32 cellular contexts compared by ENCODE assay signal in genomic region chr18:911025-911424, GRCh38. TPM values are rescaled to one million over a fixed set of nuclear protein-coding genes. Genes with fewer than 3 reads are reported as not detected.
"Had no signal": no experiment of that assay in that cellular context is flagged by ENCODE, and none has a peak within 500 bp of the region (broad histone marks: within the 10 kb centered on the region; RNA-seq: fewer than 3 reads in every experiment).

No MANE protein-coding gene starts in this region.

- DNase-seq: activated CD4-positive, alpha-beta T cell treated with anti-CD3 and anti-CD28 coated beads for 4 hours; activated CD4-positive, alpha-beta T cell treated with anti-CD3 and anti-CD28 coated beads, Interleukin-2, amount 50 U/mL, for 48 hours; activated CD8-positive, alpha-beta memory T cell treated with anti-CD3 and anti-CD28 coated beads for 24 hours; activated effector memory CD4-positive, alpha-beta T cell treated with anti-CD3 and anti-CD28 coated beads, Interleukin-2, amount 50 U/mL, for 16 hours; activated naive CD4-positive, alpha-beta T cell treated with anti-CD3 and anti-CD28 coated beads for 36 hours; activated naive CD8-positive, alpha-beta T cell treated with anti-CD3 and anti-CD28 coated beads for 36 hours; activated T-cell treated with anti-CD3 and anti-CD28 coated beads, Interleukin-2, amount 50 U/mL, for 1 hour; adrenal gland; central memory CD4-positive, alpha-beta T cell; esophagus squamous epithelium; foreskin melanocyte; left lung; lower lobe of right lung; mesenchymal stem cell; mucosa of descending colon; nephron progenitor cell; ovary; stimulated activated CD4-positive, alpha-beta T cell treated with anti-CD3 and anti-CD28 coated beads, Interleukin-4, amount 100 ng/mL, for 24 hours; T-helper 17 cell; T1000; trophoblast cell had no signal

- H3K27ac ChIP-seq: adrenal gland, esophagus squamous epithelium, left lung, lower lobe of right lung, neutrophil, ovary, skin epidermis, thoracic aorta had no signal

- H3K9me3 Mint-ChIP-seq: activated naive CD4-positive, alpha-beta T cell treated with anti-CD3 and anti-CD28 coated beads for 36 hours; activated naive CD8-positive, alpha-beta T cell treated with anti-CD3 and anti-CD28 coated beads for 36 hours; activated T-helper 1 cell treated with anti-CD3 and anti-CD28 coated beads, Interleukin-12 subunit alpha, Interleukin-12 subunit beta, Interleukin-2, Interleukin-4 antibody, amounts not matched to agents 30 ng/mL and 10 ng/mL and 1 ng/mL, durations not matched to agents 14 hours and 24 hours and 36 hours; nephron progenitor cell; stimulated activated effector memory CD8-positive, alpha-beta T cell treated with anti-CD3 and anti-CD28 coated beads, Interleukin-12 subunit alpha, Interleukin-12 subunit beta, amount 100 ng/mL, for 72 hours; stimulated activated naive CD8-positive, alpha-beta T cell treated with anti-CD3 and anti-CD28 coated beads, Interleukin-15, Interleukin-2, amounts not matched to agents 100 ng/mL and 50 ng/mL, for 24 hours had no signal

- H3K9me3 ChIP-seq: adrenal gland, esophagus squamous epithelium, left lung, lower lobe of right lung, mucosa of descending colon, neutrophil, ovary, thoracic aorta had no signal

- H3K27me3 ChIP-seq: ovary had no signal

- H3K36me3 Mint-ChIP-seq: activated naive CD8-positive, alpha-beta T cell treated with anti-CD3 and anti-CD28 coated beads for 36 hours; stimulated activated effector memory CD8-positive, alpha-beta T cell treated with anti-CD3 and anti-CD28 coated beads, Interleukin-12 subunit alpha, Interleukin-12 subunit beta, amount 100 ng/mL, for 72 hours had no signal

- ATAC-seq: left lung; lower lobe of right lung; mucosa of descending colon; sciatic nerve; stimulated activated effector memory CD8-positive, alpha-beta T cell treated with anti-CD3 and anti-CD28 coated beads, Interleukin-12 subunit alpha, Interleukin-12 subunit beta, amount 100 ng/mL, for 72 hours; T-helper 17 cell had no signal

- H3K27ac Mint-ChIP-seq: activated naive CD4-positive, alpha-beta T cell treated with anti-CD3 and anti-CD28 coated beads for 36 hours; activated naive CD8-positive, alpha-beta T cell treated with anti-CD3 and anti-CD28 coated beads for 36 hours; activated T-helper 1 cell treated with anti-CD3 and anti-CD28 coated beads, Interleukin-12 subunit alpha, Interleukin-12 subunit beta, Interleukin-2, Interleukin-4 antibody, amounts not matched to agents 30 ng/mL and 10 ng/mL and 1 ng/mL, durations not matched to agents 14 hours and 24 hours and 36 hours; nephron progenitor cell; progenitor cell of endocrine pancreas; stimulated activated effector memory CD8-positive, alpha-beta T cell treated with anti-CD3 and anti-CD28 coated beads, Interleukin-12 subunit alpha, Interleukin-12 subunit beta, amount 100 ng/mL, for 72 hours; stimulated activated naive CD8-positive, alpha-beta T cell treated with anti-CD3 and anti-CD28 coated beads, Interleukin-15, Interleukin-2, amounts not matched to agents 100 ng/mL and 50 ng/mL, for 24 hours; T-helper 17 cell had no signal

- H3K4me3 Mint-ChIP-seq: activated naive CD4-positive, alpha-beta T cell treated with anti-CD3 and anti-CD28 coated beads for 36 hours; activated naive CD8-positive, alpha-beta T cell treated with anti-CD3 and anti-CD28 coated beads for 36 hours; activated T-helper 1 cell treated with anti-CD3 and anti-CD28 coated beads, Interleukin-12 subunit alpha, Interleukin-12 subunit beta, Interleukin-2, Interleukin-4 antibody, amounts not matched to agents 30 ng/mL and 10 ng/mL and 1 ng/mL, durations not matched to agents 14 hours and 24 hours and 36 hours; nephron progenitor cell; stimulated activated effector memory CD8-positive, alpha-beta T cell treated with anti-CD3 and anti-CD28 coated beads, Interleukin-12 subunit alpha, Interleukin-12 subunit beta, amount 100 ng/mL, for 72 hours; stimulated activated naive CD8-positive, alpha-beta T cell treated with anti-CD3 and anti-CD28 coated beads, Interleukin-15, Interleukin-2, amounts not matched to agents 100 ng/mL and 50 ng/mL, for 24 hours; T-helper 17 cell had no signal

- H3K4me3 ChIP-seq: adrenal gland, esophagus squamous epithelium, left lung, lower lobe of right lung, mucosa of descending colon, ovary, skin epidermis, thoracic aorta had no signal

- H3K36me3 ChIP-seq: adrenal gland, esophagus squamous epithelium, left lung, lower lobe of right lung, neutrophil, ovary, thoracic aorta had no signal

RNA-seq across cellular contexts. Expression of gene ADCYAP1, which starts 6.4 kb away (rescaled TPM):
- total RNA-seq: activated naive CD4-positive, alpha-beta T cell treated with anti-CD3 and anti-CD28 coated beads for 36 hours; activated naive CD8-positive, alpha-beta T cell treated with anti-CD3 and anti-CD28 coated beads for 36 hours; activated T-helper 1 cell treated with anti-CD3 and anti-CD28 coated beads, Interleukin-12 subunit alpha, Interleukin-12 subunit beta, Interleukin-2, Interleukin-4 antibody, amounts not matched to agents 30 ng/mL and 10 ng/mL and 1 ng/mL, durations not matched to agents 14 hours and 24 hours and 36 hours; astrocyte; myocyte; progenitor cell of endocrine pancreas; renal cortical epithelial cell; T-helper 17 cell had no signal
